Comparison of ENCODE assay signal across 25 cellular contexts in the genomic region with DNA sequence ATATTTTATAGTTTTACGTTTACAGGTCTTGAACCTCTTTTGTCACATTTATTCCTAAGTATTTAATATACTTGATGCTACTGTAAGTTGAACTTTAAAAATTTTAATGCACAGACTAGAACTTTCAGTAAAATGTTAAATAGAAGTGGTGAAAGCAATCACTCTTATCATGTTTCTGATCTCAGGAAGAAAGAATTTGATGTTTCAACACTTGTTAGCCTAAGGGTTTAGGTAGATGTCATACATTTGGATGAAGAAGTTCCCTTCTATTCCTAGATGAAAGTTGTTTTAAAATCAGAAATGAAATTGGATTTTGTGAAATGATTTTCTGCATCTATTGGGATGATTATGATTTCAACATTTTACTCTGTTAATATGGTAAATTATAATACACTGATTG.
"Had no signal": no experiment of that assay in that cellular context is flagged by ENCODE, and none has a peak within 500 bp of the region (broad histone marks: within the 10 kb centered on the region; RNA-seq: fewer than 3 reads in every experiment).

No MANE protein-coding gene starts in this region.

- H3K4me3 ChIP-seq: body of pancreas, coronary artery, dorsolateral prefrontal cortex, esophagus squamous epithelium had no signal

- H3K27ac ChIP-seq: body of pancreas, coronary artery, dorsolateral prefrontal cortex, esophagus squamous epithelium, WERI-Rb-1 had no signal

- H3K27me3 ChIP-seq: body of pancreas had no signal

- H3K4me1 ChIP-seq: body of pancreas, esophagus squamous epithelium had no signal

- H3K9me3 ChIP-seq: body of pancreas, esophagus squamous epithelium had no signal

- DNase-seq: activated B cell treated with CpG ODN at 0.5 μM for 24 hours; activated CD4-positive, alpha-beta memory T cell treated with anti-CD3 and anti-CD28 coated beads for 36 hours; activated CD4-positive, alpha-beta T cell treated with anti-CD3 and anti-CD28 coated beads for 48 hours; activated CD8-positive, alpha-beta memory T cell treated with anti-CD3 and anti-CD28 coated beads, Interleukin-2, amount 10 ng/mL, durations not matched to agents 7 days and 5 days; activated CD8-positive, alpha-beta memory T cell treated with anti-CD3 and anti-CD28 coated beads, Interleukin-2, amount 50 U/mL, for 4 hours; activated CD8-positive, alpha-beta T cell treated with anti-CD3 and anti-CD28 coated beads, Interleukin-2, amount 10 ng/mL, durations not matched to agents 7 days and 5 days; activated gamma-delta T cell; activated naive CD4-positive, alpha-beta T cell; activated naive CD4-positive, alpha-beta T cell treated with anti-CD3 and anti-CD28 coated beads, Interleukin-2, amount 10 ng/mL, durations not matched to agents 7 days and 5 days; activated naive CD8-positive, alpha-beta T cell treated with anti-CD3 and anti-CD28 coated beads, Interleukin-2, amount 10 ng/mL, durations not matched to agents 7 days and 5 days; activated T-cell treated with anti-CD3 and anti-CD28 coated beads, Interleukin-2, amount 50 U/mL, for 24 hours; activated T-cell treated with anti-CD3 and anti-CD28 coated beads, Interleukin-2, amount 50 U/mL, for 72 hours; amygdala; aorta; body of pancreas; dorsolateral prefrontal cortex; effector memory CD4-positive, alpha-beta T cell; endodermal cell; esophagus squamous epithelium; head of caudate nucleus; T-helper 1 cell; T-helper 17 cell; T1000; WERI-Rb-1 had no signal

- H3K36me3 ChIP-seq: esophagus squamous epithelium, WERI-Rb-1 had no signal
